6 cellular contexts compared by ENCODE assay signal in genomic region chr12:14032191-14032590, GRCh38. TPM values are rescaled to one million over a fixed set of nuclear protein-coding genes. Genes with fewer than 3 reads are reported as not detected.
"Had no signal": no experiment of that assay in that cellular context is flagged by ENCODE, and none has a peak within 500 bp of the region (broad histone marks: within the 10 kb centered on the region; RNA-seq: fewer than 3 reads in every experiment).

No MANE protein-coding gene starts in this region.

RNA-seq across cellular contexts. Expression of gene GRIN2B, which starts 50.8 kb away (rescaled TPM):
- total RNA-seq: dermis blood vessel endothelial cell, dermis microvascular lymphatic vessel endothelial cell, endothelial cell of umbilical vein, foreskin keratinocyte, gastrocnemius medialis had no signal
- polyA plus RNA-seq: endothelial cell of umbilical vein, fibroblast of lung, foreskin keratinocyte had no signal
